8 cellular contexts compared by ENCODE assay signal in genomic region chr5:107388111-107388861, GRCh38.
DNase-seq lines count a peak whose midpoint lies in the region; ATAC-seq and TF ChIP-seq lines count a peak whose summit lies in the region.

No MANE protein-coding gene starts in this region.

- TF ChIP-seq CTCF in OCI-LY3 (IDR thresholded peaks at IDR 0.05; ENCODE audit: low read depth, low read length), result no peak
- no peak for TF ChIP-seq CTCF in smooth muscle cell (IDR thresholded peaks at IDR 0.05; ENCODE audit: borderline replicate concordance, insufficient read depth, poor library complexity, severe bottlenecking)
- TF ChIP-seq CTCF in coronary artery (IDR thresholded peaks at IDR 0.05), result no peak

- H3K9ac ChIP-seq in OCI-LY3 (ENCODE audit: low read length) (no peak overlapping the region), smooth muscle cell (ENCODE audit: low read depth) (peak overlapping the region; percentile 59)

- H3K27me3 ChIP-seq in OCI-LY3 (ENCODE audit: low read depth, low read length) (peaks cover 10% of the 10 kb centered on the region), smooth muscle cell (ENCODE audit: low read depth) (no peaks in the 10 kb centered on the region)

- H3K27ac Mint-ChIP-seq in activated naive CD4-positive, alpha-beta T cell treated with anti-CD3 and anti-CD28 coated beads, Interleukin-2, amount 50 U/mL, for 72 hours, result no peak overlapping the region

- H3K9me3 ChIP-seq in OCI-LY3 (ENCODE audit: insufficient read depth, low read length) (no peaks in the 10 kb centered on the region), smooth muscle cell (replicated peaks; ENCODE audit: low read depth) (no peaks in the 10 kb centered on the region)

- ATAC-seq in activated naive CD4-positive, alpha-beta T cell treated with anti-CD3 and anti-CD28 coated beads, Interleukin-2, amount 50 U/mL, for 72 hours, result peak; percentile 36 to 91
- ATAC-seq in HG02973 (IDR thresholded peaks at IDR 0.05; ENCODE audit: unreplicated experiment), result peak; percentile 60
- peak; percentile 89 for ATAC-seq in esophagus mucosa

- no peaks in the 10 kb centered on the region for H3F3A ChIP-seq in smooth muscle cell (ENCODE audit: low read depth)

- WGBS in smooth muscle cell (ENCODE audit: low lambda C conversion rate), result 24% methylated on average over 9 of the region's 9 CpGs

- DNase-seq in activated naive CD4-positive, alpha-beta T cell treated with anti-CD3 and anti-CD28 coated beads, Interleukin-2, amount 50 U/mL, for 72 hours (ENCODE audit: low spot score in 2 of 2), result no peak
- no peak for DNase-seq in activated naive CD4-positive, alpha-beta T cell treated with anti-CD3 and anti-CD28 coated beads, Interleukin-2, amount 50 U/mL, for 16 hours
- DNase-seq in smooth muscle cell (lab: John Stamatoyannopoulos, UW; ENCODE audit: unreplicated experiment) (no peak), superior temporal gyrus (ENCODE audit: extremely low spot score) (no peak), coronary artery (ENCODE audit: low spot score) (no peak)

- H3K27ac ChIP-seq in OCI-LY3 (ENCODE audit: low read length) (no peak overlapping the region), smooth muscle cell (ENCODE audit: low read depth) (peak overlapping the region; percentile 76), coronary artery (no peak overlapping the region)

- H4K20me1 ChIP-seq in OCI-LY3 (ENCODE audit: insufficient read depth, low read length) (no peaks in the 10 kb centered on the region), smooth muscle cell (ENCODE audit: low read depth) (no peaks in the 10 kb centered on the region)

- peaks cover 22% of the 10 kb centered on the region for H3K4me1 ChIP-seq in OCI-LY3 (ENCODE audit: low read length)
- peaks cover 24% of the 10 kb centered on the region for H3K4me1 ChIP-seq in smooth muscle cell (ENCODE audit: low read depth)

- H3K36me3 ChIP-seq in OCI-LY3 (replicated peaks; ENCODE audit: low read depth, low read length) (no peaks in the 10 kb centered on the region), smooth muscle cell (ENCODE audit: low read depth) (no peaks in the 10 kb centered on the region)

- no peaks in the 10 kb centered on the region for H3K36me3 Mint-ChIP-seq in activated naive CD4-positive, alpha-beta T cell treated with anti-CD3 and anti-CD28 coated beads, Interleukin-2, amount 50 U/mL, for 72 hours

- no peaks in the 10 kb centered on the region for H3K9me3 Mint-ChIP-seq in activated naive CD4-positive, alpha-beta T cell treated with anti-CD3 and anti-CD28 coated beads, Interleukin-2, amount 50 U/mL, for 72 hours

- H3K4me2 ChIP-seq in OCI-LY3 (ENCODE audit: low read length) (peak overlapping the region; percentile 14; the same call in 1 of the 2 replicates), smooth muscle cell (peak overlapping the region; percentile 66)

- no peaks in the 10 kb centered on the region for H3K79me2 ChIP-seq in OCI-LY3 (ENCODE audit: low read length)
- no peaks in the 10 kb centered on the region for H3K79me2 ChIP-seq in smooth muscle cell (ENCODE audit: low read depth)

- H3K4me3 ChIP-seq in OCI-LY3 (ENCODE audit: low read length) (no peak overlapping the region), smooth muscle cell (no peak overlapping the region), coronary artery (no peak overlapping the region)

- H2AFZ ChIP-seq in OCI-LY3 (ENCODE audit: low read depth, low read length), result 0 out of 2 replicates have a peak overlapping the region, but pooled peaks have one; percentile 30
- H2AFZ ChIP-seq in smooth muscle cell (ENCODE audit: low read depth), result no peak overlapping the region
